8 cellular contexts compared by ENCODE assay signal in the genomic region with DNA sequence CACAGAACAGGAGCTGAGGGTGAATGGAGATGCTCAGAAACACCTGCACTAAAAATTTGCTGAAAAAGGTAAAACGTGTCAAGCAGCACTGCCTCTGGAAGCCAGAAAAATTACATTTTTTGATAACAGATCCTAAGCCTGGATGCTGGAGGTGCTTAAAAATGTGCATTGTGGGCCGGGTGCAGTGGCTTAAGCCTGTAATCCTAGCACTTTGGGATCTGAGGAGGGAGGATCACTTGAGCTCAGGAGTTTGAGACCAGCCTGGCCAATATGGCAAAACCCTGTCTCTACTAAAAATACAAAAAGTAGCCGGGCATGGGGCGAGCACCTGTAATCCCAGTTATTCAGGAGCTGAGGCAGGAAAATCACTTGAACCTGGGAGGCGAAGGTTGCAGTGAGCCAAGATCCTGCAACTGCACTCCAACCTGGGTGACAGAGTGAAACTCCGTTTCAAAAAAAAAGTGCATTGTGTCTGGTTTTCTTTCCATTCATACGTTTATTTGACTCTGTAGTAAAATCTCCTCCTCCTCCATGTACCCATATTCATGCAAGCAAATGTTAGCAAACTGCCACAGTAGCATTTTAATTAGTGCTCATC. TPM values are rescaled to one million over a fixed set of nuclear protein-coding genes. Genes with fewer than 3 reads are reported as not detected.
DNase-seq lines count a peak whose midpoint lies in the region; ATAC-seq and TF ChIP-seq lines count a peak whose summit lies in the region.

No MANE protein-coding gene starts in this region.

- H3K9me3 Mint-ChIP-seq in CD8-positive, alpha-beta T cell = no peaks in the 10 kb centered on the region

- peak overlapping the region; percentile 82 for H3K4me3 ChIP-seq in CD8-positive, alpha-beta T cell (ENCODE audit: low read depth, low read length)
- peak overlapping the region; percentile 71 for H3K4me3 ChIP-seq in Karpas-422 (ENCODE audit: low read length)
- H3K4me3 ChIP-seq in coronary artery = peak overlapping the region; percentile 74
- H3K4me3 ChIP-seq in neural cell (ENCODE audit: low read length) = peak overlapping the region; percentile 67

- H3K9ac ChIP-seq in Karpas-422 (ENCODE audit: low read length) = peak overlapping the region; percentile 72
- H3K9ac ChIP-seq in neural cell (ENCODE audit: low read length) = peak overlapping the region; percentile 67

- POLR2A ChIA-PET in CD8-positive, alpha-beta T cell (lab: Charles Lee) = interaction anchor here (1.0 kb wide), 1 partner anchor 136 kb away, joined by 5 read pairs; no protein-coding TSS in a partner anchor

- H3K36me3 Mint-ChIP-seq in CD8-positive, alpha-beta T cell = peaks cover 36% of the 10 kb centered on the region

- peak overlapping the region; percentile 99 for H3K27ac Mint-ChIP-seq in CD8-positive, alpha-beta T cell

- H3K4me1 Mint-ChIP-seq in CD8-positive, alpha-beta T cell (ENCODE audit: low read depth) = peaks cover 44% of the 10 kb centered on the region

- peaks cover 20% of the 10 kb centered on the region for H3K79me2 ChIP-seq in Karpas-422 (ENCODE audit: low read length)
- no peaks in the 10 kb centered on the region for H3K79me2 ChIP-seq in neural cell (replicated peaks; ENCODE audit: insufficient read depth, low read length)

- no peak for TF ChIP-seq CTCF in CD8-positive, alpha-beta T cell (IDR thresholded peaks at IDR 0.05)
- no peak for TF ChIP-seq CTCF in coronary artery (IDR thresholded peaks at IDR 0.05)
- no peak for TF ChIP-seq CTCF in neural cell (IDR thresholded peaks at IDR 0.05; ENCODE audit: poor library complexity, severe bottlenecking)

- peak; percentile 16 for ATAC-seq in CD8-positive, alpha-beta T cell
- no peak for ATAC-seq in GM21381 (IDR thresholded peaks at IDR 0.05; ENCODE audit: unreplicated experiment)

- no peak for DNase-seq in CD8-positive, alpha-beta T cell
- DNase-seq in Karpas-422 = no peak
- no peak for DNase-seq in coronary artery (ENCODE audit: low spot score)
- no peak for DNase-seq in NK-92 treated with Interleukin-12 subunit alpha and Interleukin-12 subunit beta, amount 100 ng/mL, for 24 hours (lab: John Stamatoyannopoulos, UW)
- no peak for DNase-seq in HUDEP-2 (lab: John Stamatoyannopoulos, UW; ENCODE audit: unreplicated experiment in 76 of 76)
- no peak for DNase-seq in superior temporal gyrus (ENCODE audit: extremely low spot score)

- no peaks in the 10 kb centered on the region for H3K9me2 ChIP-seq in Karpas-422 (replicated peaks; ENCODE audit: insufficient read depth, low read length)
- no peaks in the 10 kb centered on the region for H3K9me2 ChIP-seq in neural cell (ENCODE audit: insufficient read depth, low read length)

- intact Hi-C loops in CD8-positive, alpha-beta T cell (cut with DNase I, micrococcal nuclease) = loop anchor here (5.0 to 10.0 kb wide), 4 partner anchors 56 to 129 kb away; a partner anchor contains a TSS

- no peaks in the 10 kb centered on the region for H3F3A ChIP-seq in neural cell (ENCODE audit: insufficient read depth, low read length, poor library complexity, severe bottlenecking)

- CTCF ChIA-PET in CD8-positive, alpha-beta T cell (lab: Charles Lee) = no interaction called here

- no peaks in the 10 kb centered on the region for H3K27me3 Mint-ChIP-seq in CD8-positive, alpha-beta T cell (ENCODE audit: low read depth)

- H2AFZ ChIP-seq in Karpas-422 (ENCODE audit: low read length) (peak overlapping the region; percentile 87), neural cell (ENCODE audit: low read depth, low read length) (no peak overlapping the region)

- H4K20me1 ChIP-seq in Karpas-422 (ENCODE audit: insufficient read depth, low read depth, low read length) (no peaks in the 10 kb centered on the region), neural cell (ENCODE audit: insufficient read depth) (no peaks in the 10 kb centered on the region)

- no peaks in the 10 kb centered on the region for H3K9me3 ChIP-seq in CD8-positive, alpha-beta T cell (ENCODE audit: low read length)
- H3K9me3 ChIP-seq in Karpas-422 (ENCODE audit: low read length) = no peaks in the 10 kb centered on the region
- no peaks in the 10 kb centered on the region for H3K9me3 ChIP-seq in neural cell (ENCODE audit: low read length)

- H3K27me3 ChIP-seq in CD8-positive, alpha-beta T cell (ENCODE audit: insufficient read depth, low read length) = no peaks in the 10 kb centered on the region
- H3K27me3 ChIP-seq in Karpas-422 (ENCODE audit: low read length) (no peaks in the 10 kb centered on the region), neural cell (ENCODE audit: insufficient read depth, low read depth, low read length) (no peaks in the 10 kb centered on the region)

- no peak for TF ChIP-seq RAD21 in neural cell (conservative IDR thresholded peaks at IDR 0.05)

- H3K4me2 ChIP-seq in Karpas-422 (ENCODE audit: low read depth, low read length, poor library complexity, severe bottlenecking) (peak overlapping the region; percentile 90), neural cell (ENCODE audit: low read length) (no peak overlapping the region)

- H3K36me3 ChIP-seq in CD8-positive, alpha-beta T cell (ENCODE audit: insufficient read depth, low read length) = peaks cover 6% of the 10 kb centered on the region
- H3K36me3 ChIP-seq in Karpas-422 (ENCODE audit: insufficient read depth, low read length) (no peaks in the 10 kb centered on the region), neural cell (ENCODE audit: insufficient read depth, low read length) (no peaks in the 10 kb centered on the region)

- peaks cover 36% of the 10 kb centered on the region for H3K4me1 ChIP-seq in CD8-positive, alpha-beta T cell (ENCODE audit: insufficient read depth, low read length)
- peaks cover 40% of the 10 kb centered on the region for H3K4me1 ChIP-seq in Karpas-422 (ENCODE audit: low read length)

- H3K27ac ChIP-seq in CD8-positive, alpha-beta T cell (ENCODE audit: low read depth, low read length) = peak overlapping the region; percentile 92
- peak overlapping the region; percentile 75 for H3K27ac ChIP-seq in Karpas-422 (ENCODE audit: low read length)
- peak overlapping the region; percentile 70 to 84 for H3K27ac ChIP-seq in coronary artery
- peak overlapping the region; percentile 72 for H3K27ac ChIP-seq in neural cell (ENCODE audit: low read length)

- no peak for TF ChIP-seq EP300 in neural cell (conservative IDR thresholded peaks at IDR 0.05; ENCODE audit: poor library complexity, severe bottlenecking)

- peak overlapping the region; percentile 92 for H3K4me3 Mint-ChIP-seq in CD8-positive, alpha-beta T cell

TF ChIP-seq in neural cell, 6 proteins besides CTCF, POLR2A, EP300 and RAD21:
- TF ChIP-seq, protein P1, sequence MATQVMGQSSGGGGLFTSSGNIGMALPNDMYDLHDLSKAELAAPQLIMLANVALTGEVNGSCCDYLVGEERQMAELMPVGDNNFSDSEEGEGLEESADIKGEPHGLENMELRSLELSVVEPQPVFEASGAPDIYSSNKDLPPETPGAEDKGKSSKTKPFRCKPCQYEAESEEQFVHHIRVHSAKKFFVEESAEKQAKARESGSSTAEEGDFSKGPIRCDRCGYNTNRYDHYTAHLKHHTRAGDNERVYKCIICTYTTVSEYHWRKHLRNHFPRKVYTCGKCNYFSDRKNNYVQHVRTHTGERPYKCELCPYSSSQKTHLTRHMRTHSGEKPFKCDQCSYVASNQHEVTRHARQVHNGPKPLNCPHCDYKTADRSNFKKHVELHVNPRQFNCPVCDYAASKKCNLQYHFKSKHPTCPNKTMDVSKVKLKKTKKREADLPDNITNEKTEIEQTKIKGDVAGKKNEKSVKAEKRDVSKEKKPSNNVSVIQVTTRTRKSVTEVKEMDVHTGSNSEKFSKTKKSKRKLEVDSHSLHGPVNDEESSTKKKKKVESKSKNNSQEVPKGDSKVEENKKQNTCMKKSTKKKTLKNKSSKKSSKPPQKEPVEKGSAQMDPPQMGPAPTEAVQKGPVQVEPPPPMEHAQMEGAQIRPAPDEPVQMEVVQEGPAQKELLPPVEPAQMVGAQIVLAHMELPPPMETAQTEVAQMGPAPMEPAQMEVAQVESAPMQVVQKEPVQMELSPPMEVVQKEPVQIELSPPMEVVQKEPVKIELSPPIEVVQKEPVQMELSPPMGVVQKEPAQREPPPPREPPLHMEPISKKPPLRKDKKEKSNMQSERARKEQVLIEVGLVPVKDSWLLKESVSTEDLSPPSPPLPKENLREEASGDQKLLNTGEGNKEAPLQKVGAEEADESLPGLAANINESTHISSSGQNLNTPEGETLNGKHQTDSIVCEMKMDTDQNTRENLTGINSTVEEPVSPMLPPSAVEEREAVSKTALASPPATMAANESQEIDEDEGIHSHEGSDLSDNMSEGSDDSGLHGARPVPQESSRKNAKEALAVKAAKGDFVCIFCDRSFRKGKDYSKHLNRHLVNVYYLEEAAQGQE (IDR thresholded peaks at IDR 0.05; ENCODE audit: borderline replicate concordance) = no peak
- TF ChIP-seq SMC3 (conservative IDR thresholded peaks at IDR 0.05; ENCODE audit: poor library complexity) (no peak), EZH2 (IDR thresholded peaks at IDR 0.05; ENCODE audit: borderline replicate concordance, insufficient read depth, low read length, poor library complexity, severe bottlenecking) (no peak), POLR2AphosphoS5 (IDR thresholded peaks at IDR 0.05) (no peak), MXI1 (conservative IDR thresholded peaks at IDR 0.05; ENCODE audit: poor library complexity, severe bottlenecking) (no peak), TAF1 (IDR thresholded peaks at IDR 0.05; ENCODE audit: low read depth) (no peak)

RNA-seq across cellular contexts. Expression of a gene that starts 0.6 kb away (rescaled TPM):
- total RNA-seq in CD8-positive, alpha-beta T cell = 100 to 1,000 TPM in 1 of 2 experiments, 10 to 100 TPM in 1; 97.0 to 104 TPM
- 30.5 and 32.7 TPM in 2 replicates for total RNA-seq in Karpas-422 (2014; rRNA removed; shearing (Covaris generic); ENCODE audit: low replicate concordance)
- polyA plus RNA-seq in neural cell = 31.3 and 38.2 TPM in 2 replicates
- 23.9 and 32.6 TPM in 2 replicates for polyA minus RNA-seq in neural cell

RNA-seq across cellular contexts. Expression of a gene that starts 18.6 kb away (rescaled TPM):
- total RNA-seq in CD8-positive, alpha-beta T cell = 10 to 100 TPM; 14.1 to 15.5 TPM
- total RNA-seq in Karpas-422 (2014; rRNA removed; shearing (Covaris generic); ENCODE audit: low replicate concordance) = 16.8 and 18.4 TPM in 2 replicates
- polyA plus RNA-seq in neural cell = 3.2 and 3.8 TPM in 2 replicates
- polyA minus RNA-seq in neural cell = 1.5 and 1.7 TPM in 2 replicates

RNA-seq across cellular contexts. Expression of a gene that starts 36.5 kb away (rescaled TPM):
- 10 to 100 TPM; 38.4 to 43.6 TPM for total RNA-seq in CD8-positive, alpha-beta T cell
- total RNA-seq in Karpas-422 (2014; rRNA removed; shearing (Covaris generic); ENCODE audit: low replicate concordance) = 40.4 and 41.2 TPM in 2 replicates
- 0.42 and 2.2 TPM in 2 replicates for polyA plus RNA-seq in neural cell
- polyA minus RNA-seq in neural cell = 4.1 and 5.4 TPM in 2 replicates

RNA-seq across cellular contexts. Expression of a gene that starts 38.8 kb away (rescaled TPM):
- 10 to 100 TPM; 44.9 to 51.8 TPM for total RNA-seq in CD8-positive, alpha-beta T cell
- 15.2 and 24.1 TPM in 2 replicates for total RNA-seq in Karpas-422 (2014; rRNA removed; shearing (Covaris generic); ENCODE audit: low replicate concordance)
- not detected in 2 replicates for polyA plus RNA-seq in neural cell
- polyA minus RNA-seq in neural cell = not detected in 2 replicates

RNA-seq across cellular contexts. Expression of a gene that starts 56.3 kb away (rescaled TPM):
- 10 to 100 TPM; 16.4 to 17.3 TPM for total RNA-seq in CD8-positive, alpha-beta T cell
- total RNA-seq in Karpas-422 (2014; rRNA removed; shearing (Covaris generic); ENCODE audit: low replicate concordance) = 6.4 and 12.6 TPM in 2 replicates
- polyA plus RNA-seq in neural cell = 33.8 and 35.3 TPM in 2 replicates
- 28.9 and 29.7 TPM in 2 replicates for polyA minus RNA-seq in neural cell
